23 cellular contexts compared by ENCODE assay signal in the genomic region with DNA sequence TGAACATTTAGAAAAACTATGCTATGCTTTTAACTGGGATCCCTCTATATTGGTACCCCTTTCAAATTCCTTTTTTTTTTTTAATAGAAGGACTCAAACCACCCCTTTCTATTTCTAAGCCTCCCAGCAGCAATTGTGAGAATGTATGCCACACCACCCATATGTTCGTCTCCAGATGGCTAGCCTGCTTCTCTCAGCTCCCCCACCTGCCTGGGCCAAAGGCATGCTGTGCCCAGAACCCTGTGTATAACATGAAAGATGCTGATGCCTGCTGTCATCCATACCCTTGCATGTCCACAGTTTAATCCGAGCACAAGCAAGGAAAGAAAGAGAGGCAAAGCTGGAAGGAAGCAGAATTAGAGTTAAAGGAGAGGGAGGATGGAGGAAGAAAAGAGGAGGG.
"Had no signal": no experiment of that assay in that cellular context is flagged by ENCODE, and none has a peak within 500 bp of the region (broad histone marks: within the 10 kb centered on the region; RNA-seq: fewer than 3 reads in every experiment).

No MANE protein-coding gene starts in this region.

- H3K36me3 Mint-ChIP-seq: activated naive CD4-positive, alpha-beta T cell treated with anti-CD3 and anti-CD28 coated beads, Interleukin-2, amount 10 ng/mL, durations not matched to agents 7 days and 5 days; activated naive CD8-positive, alpha-beta T cell treated with anti-CD3 and anti-CD28 coated beads, Interleukin-2, amount 10 ng/mL, durations not matched to agents 7 days and 5 days; naive thymus-derived CD4-positive, alpha-beta T cell had no signal

- DNase-seq: activated CD4-positive, alpha-beta T cell treated with anti-CD3 and anti-CD28 coated beads for 4 hours; activated CD4-positive, alpha-beta T cell treated with anti-CD3 and anti-CD28 coated beads, Interleukin-2, amount 50 U/mL, for 4 hours; activated gamma-delta T cell; activated naive CD4-positive, alpha-beta T cell treated with anti-CD3 and anti-CD28 coated beads, Interleukin-2, amount 10 ng/mL, durations not matched to agents 7 days and 5 days; activated naive CD8-positive, alpha-beta T cell treated with anti-CD3 and anti-CD28 coated beads, Interleukin-2, amount 10 ng/mL, durations not matched to agents 7 days and 5 days; brain microvascular endothelial cell; effector CD8-positive, alpha-beta T cell; head of caudate nucleus; hippocampal formation; immature natural killer cell; kidney; midbrain; naive thymus-derived CD4-positive, alpha-beta T cell; nucleus accumbens; psoas muscle; stimulated activated CD4-positive, alpha-beta T cell treated with anti-CD3 and anti-CD28 coated beads, Interleukin-15, amount 100 ng/mL, for 24 hours; stimulated activated naive CD4-positive, alpha-beta T cell treated with Interleukin-2 at 50 U/mL for 16 hours; testis; transverse colon had no signal

- H3K4me3 ChIP-seq: ascending aorta, gastroesophageal sphincter, psoas muscle, right atrium auricular region, testis, transverse colon had no signal

- H3K27me3 ChIP-seq: ascending aorta, brain microvascular endothelial cell, gastroesophageal sphincter, right atrium auricular region, testis, transverse colon had no signal

- H3K36me3 ChIP-seq: ascending aorta, brain microvascular endothelial cell, gastroesophageal sphincter, right atrium auricular region, transverse colon had no signal

- H3K27ac ChIP-seq: ascending aorta, brain microvascular endothelial cell, gastroesophageal sphincter, parathyroid adenoma, psoas muscle, right atrium auricular region, testis, transverse colon had no signal

- H3K9ac ChIP-seq: parathyroid adenoma had no signal

- H3K27ac Mint-ChIP-seq: activated naive CD4-positive, alpha-beta T cell treated with anti-CD3 and anti-CD28 coated beads, Interleukin-2, amount 10 ng/mL, durations not matched to agents 7 days and 5 days; activated naive CD8-positive, alpha-beta T cell treated with anti-CD3 and anti-CD28 coated beads, Interleukin-2, amount 10 ng/mL, durations not matched to agents 7 days and 5 days; immature natural killer cell; naive thymus-derived CD4-positive, alpha-beta T cell had no signal

- H2AFZ ChIP-seq: parathyroid adenoma had no signal

- H3K79me2 ChIP-seq: parathyroid adenoma had no signal

- H3K27me3 Mint-ChIP-seq: activated naive CD4-positive, alpha-beta T cell treated with anti-CD3 and anti-CD28 coated beads, Interleukin-2, amount 10 ng/mL, durations not matched to agents 7 days and 5 days; activated naive CD8-positive, alpha-beta T cell treated with anti-CD3 and anti-CD28 coated beads, Interleukin-2, amount 10 ng/mL, durations not matched to agents 7 days and 5 days; naive thymus-derived CD4-positive, alpha-beta T cell had no signal

- H3K4me3 Mint-ChIP-seq: activated naive CD4-positive, alpha-beta T cell treated with anti-CD3 and anti-CD28 coated beads, Interleukin-2, amount 10 ng/mL, durations not matched to agents 7 days and 5 days; activated naive CD8-positive, alpha-beta T cell treated with anti-CD3 and anti-CD28 coated beads, Interleukin-2, amount 10 ng/mL, durations not matched to agents 7 days and 5 days; immature natural killer cell; naive thymus-derived CD4-positive, alpha-beta T cell had no signal

- H3K4me1 Mint-ChIP-seq: activated naive CD4-positive, alpha-beta T cell treated with anti-CD3 and anti-CD28 coated beads, Interleukin-2, amount 10 ng/mL, durations not matched to agents 7 days and 5 days; activated naive CD8-positive, alpha-beta T cell treated with anti-CD3 and anti-CD28 coated beads, Interleukin-2, amount 10 ng/mL, durations not matched to agents 7 days and 5 days; immature natural killer cell; naive thymus-derived CD4-positive, alpha-beta T cell had no signal

- H3K9me3 ChIP-seq: ascending aorta, psoas muscle, right atrium auricular region, testis, transverse colon had no signal

- ATAC-seq: gastroesophageal sphincter; naive thymus-derived CD4-positive, alpha-beta T cell; psoas muscle had no signal

- H3K4me1 ChIP-seq: ascending aorta, gastroesophageal sphincter, parathyroid adenoma, psoas muscle, right atrium auricular region, testis, transverse colon had no signal
